8 cellular contexts compared by ENCODE assay signal in genomic region chr1:152110860-152111514, GRCh38. TPM values are rescaled to one million over a fixed set of nuclear protein-coding genes. Genes with fewer than 3 reads are reported as not detected.
DNase-seq lines count a peak whose midpoint lies in the region; ATAC-seq and TF ChIP-seq lines count a peak whose summit lies in the region.

No MANE protein-coding gene starts in this region.

- TF ChIP-seq CTCF in AG04450 (IDR thresholded peaks at IDR 0.05; ENCODE audit: low read depth, low read length), result no peak
- no peak for TF ChIP-seq CTCF in GM12865 (IDR thresholded peaks at IDR 0.05; ENCODE audit: insufficient read depth, low read depth, low read length, missing control alignments)
- TF ChIP-seq CTCF in Panc1 (IDR thresholded peaks at IDR 0.05), result no peak
- no peak for TF ChIP-seq CTCF in lower leg skin (IDR thresholded peaks at IDR 0.05)
- TF ChIP-seq CTCF in type B pancreatic cell (conservative IDR thresholded peaks at IDR 0.05), result no peak

- H3K27ac Mint-ChIP-seq in central memory CD8-positive, alpha-beta T cell (ENCODE audit: low read depth), result no peak overlapping the region
- no peak overlapping the region for H3K27ac Mint-ChIP-seq in type B pancreatic cell

- WGBS in lower leg skin, 2 donors, result 2% methylated on average over 60 of the region's 60 CpGs

- no TSS peak for BruUV-seq in Panc1 (replicated peaks; lab: Mats Ljungman, UMichigan)

- peaks cover 3% of the 10 kb centered on the region for H3K36me3 Mint-ChIP-seq in central memory CD8-positive, alpha-beta T cell (ENCODE audit: insufficient read depth)
- peaks cover 8% of the 10 kb centered on the region for H3K36me3 Mint-ChIP-seq in type B pancreatic cell

- DNase-seq in AG04450 (ENCODE audit: low read depth, low spot score) (no peak), GM12865 (ENCODE audit: low read depth) (peak; percentile 55), Panc1 (ENCODE audit: low read depth, low spot score) (no peak), lower leg skin (ENCODE audit: low spot score in 2 of 2) (no peak), stromal cell of bone marrow (ENCODE audit: low read depth) (peak; percentile 10), type B pancreatic cell (ENCODE audit: extremely low spot score, unreplicated experiment) (no peak)
- no peak for DNase-seq in central memory CD8-positive, alpha-beta T cell (ENCODE audit: low spot score in 2 of 2)

- H3K27me3 Mint-ChIP-seq in central memory CD8-positive, alpha-beta T cell, result peaks cover 3% of the 10 kb centered on the region
- peaks cover 3% of the 10 kb centered on the region for H3K27me3 Mint-ChIP-seq in type B pancreatic cell

- H3K36me3 ChIP-seq in Panc1 (ENCODE audit: control insufficient read depth, insufficient read depth, low read length), result no peaks in the 10 kb centered on the region

- no peak for TF ChIP-seq POLR2A in lower leg skin (IDR thresholded peaks at IDR 0.05)

- peak overlapping the region; percentile 53 for H3K4me3 ChIP-seq in AG04450 (ENCODE audit: low read depth, low read length)
- peak overlapping the region; percentile 50 for H3K4me3 ChIP-seq in GM12865 (ENCODE audit: low read depth, low read length)
- peak overlapping the region; percentile 53 to 78 for H3K4me3 ChIP-seq in Panc1 (ENCODE audit: low read depth in 2 of 2, low read length in 2 of 2)
- peak overlapping the region; percentile 20 for H3K4me3 ChIP-seq in lower leg skin (ENCODE audit: low read depth, poor library complexity, severe bottlenecking)

- no peak overlapping the region for H3K27ac ChIP-seq in AG04450 (ENCODE audit: low read depth, low read length)
- H3K27ac ChIP-seq in Panc1 (ENCODE audit: low read length), result peak overlapping the region; percentile 66

- H3K4me3 Mint-ChIP-seq in central memory CD8-positive, alpha-beta T cell, result no peak overlapping the region
- H3K4me3 Mint-ChIP-seq in type B pancreatic cell, result no peak overlapping the region

- peaks cover 5% of the 10 kb centered on the region; the same call in 1 of the 2 replicates for H3K4me1 ChIP-seq in Panc1 (ENCODE audit: control insufficient read depth, insufficient read depth, low read length)

- H3K27me3 ChIP-seq in AG04450 (ENCODE audit: control insufficient read depth, insufficient read depth, low read length) (peaks cover 74% of the 10 kb centered on the region), Panc1 (ENCODE audit: control insufficient read depth, insufficient read depth, low read length) (peaks cover 43% of the 10 kb centered on the region)

- intact Hi-C loops in Panc1 (cut with micrococcal nuclease; ENCODE audit: unreplicated experiment), result loop anchor here (5.0 kb wide), 1 partner anchor 59 kb away; no protein-coding TSS in a partner anchor
- intact Hi-C loops in lower leg skin (cut with DNase I; ENCODE audit: low total_unique reads), result no loop called here

- CTCF ChIA-PET in AG04450 (lab: Charles Lee) (interaction anchor here (0.7 to 1.7 kb wide), 3 partner anchors 31 to 539 kb away, joined by 3 to 6 read pairs (median 4); no protein-coding TSS in a partner anchor), Panc1 (lab: Charles Lee) (no interaction called here)

- peaks cover 7% of the 10 kb centered on the region for H3K4me1 Mint-ChIP-seq in central memory CD8-positive, alpha-beta T cell
- no peaks in the 10 kb centered on the region for H3K4me1 Mint-ChIP-seq in type B pancreatic cell (ENCODE audit: unreplicated experiment)

- ATAC-seq in Panc1, result peak; percentile 83
- peak; percentile 50 for ATAC-seq in central memory CD8-positive, alpha-beta T cell (replicated peaks; ENCODE audit: extremely low read depth, poor library complexity, severe bottlenecking)
- no peak for ATAC-seq in HG03457 (IDR thresholded peaks at IDR 0.05; ENCODE audit: unreplicated experiment)

- in situ Hi-C loops in Panc1 (cut with HindIII; ENCODE audit: low pct_unique_long_range_greater_than_20kb, low sequenced_read_pairs), result no loop called here

- H3K9me3 Mint-ChIP-seq in central memory CD8-positive, alpha-beta T cell, result no peaks in the 10 kb centered on the region
- H3K9me3 Mint-ChIP-seq in type B pancreatic cell, result no peaks in the 10 kb centered on the region

- POLR2A ChIA-PET in AG04450 (lab: Yijun Ruan, JAX), result interaction anchor here (0.8 kb wide), 1 partner anchor 73 kb away, joined by 18 read pairs; no protein-coding TSS in a partner anchor
- POLR2A ChIA-PET in Panc1 (lab: Charles Lee), result interaction anchor here (0.8 kb wide), 1 partner anchor 35 kb away, joined by 13 read pairs; no protein-coding TSS in a partner anchor

- peaks cover 33% of the 10 kb centered on the region for H3K9me3 ChIP-seq in AG04450 (ENCODE audit: control insufficient read depth, insufficient read depth, low read length)
- no peaks in the 10 kb centered on the region for H3K9me3 ChIP-seq in Panc1 (ENCODE audit: control insufficient read depth, insufficient read depth, low read depth, low read length)

RNA-seq across cellular contexts. Expression of gene TCHH, which starts 4.3 kb away (rescaled TPM):
- polyA plus RNA-seq in AG04450 (2011; rRNA removed), result not detected in 2 replicates
- polyA minus RNA-seq in AG04450 (2011; rRNA and poly(A)+ RNA removed), result not detected in 2 replicates
- total RNA-seq in Panc1 (2021; ENCODE audit: unreplicated experiment), result 0.28 TPM
- polyA plus RNA-seq in Panc1 (2012; ENCODE audit: insufficient read length), result 0.11 TPM
- 10 to 100 TPM in 1 of 4 donors, 1 to 10 TPM in 1, under 1 TPM in 2; 0.39 to 29.5 (median 1.2) TPM for total RNA-seq in lower leg skin
- 0.07 and 7.0 TPM in 2 replicates for total RNA-seq in type B pancreatic cell (ENCODE audit: low replicate concordance)

RNA-seq across cellular contexts. Expression of gene TCHHL1, which starts 22.1 kb away (rescaled TPM):
- not detected in 2 replicates for polyA plus RNA-seq in AG04450 (2011; rRNA removed)
- polyA minus RNA-seq in AG04450 (2011; rRNA and poly(A)+ RNA removed), result not detected in 2 replicates
- total RNA-seq in Panc1 (2021; ENCODE audit: unreplicated experiment) (not detected), lower leg skin (1 to 10 TPM in 1 of 4 donors, not detected in 3; 6.6 TPM), type B pancreatic cell (ENCODE audit: low replicate concordance) (6.5 and 22.3 TPM in 2 replicates)
- polyA plus RNA-seq in Panc1 (2012; ENCODE audit: insufficient read length), result not detected

RNA-seq across cellular contexts. Expression of gene RPTN, which starts 48.0 kb away (rescaled TPM):
- polyA plus RNA-seq in AG04450 (2011; rRNA removed), result not detected in 2 replicates
- not detected in 2 replicates for polyA minus RNA-seq in AG04450 (2011; rRNA and poly(A)+ RNA removed)
- total RNA-seq in Panc1 (2021; ENCODE audit: unreplicated experiment), result not detected
- polyA plus RNA-seq in Panc1 (2012; ENCODE audit: insufficient read length), result not detected
- 10 to 100 TPM; 17.3 to 30.4 (median 22.1) TPM for total RNA-seq in lower leg skin
- 0.34 and 1.3 TPM in 2 replicates for total RNA-seq in type B pancreatic cell (ENCODE audit: low replicate concordance)

Comparison
In these comparisons a context has a peak if more than half of its experiments do, and no peak if none do; other contexts are left out.
1. DNase-seq: peak in GM12865 (single experiment) and stromal cell of bone marrow (single experiment); none in AG04450 (single experiment), Panc1 (single experiment), central memory CD8-positive, alpha-beta T cell (0 of 2), lower leg skin (0 of 2) and type B pancreatic cell (single experiment).
2. Peak in every context shown above with its lines, with median percentiles within 50 percentile points of each other: H3K4me3 ChIP-seq.